ENCODE assay signal across 1 cellular context in genomic region chr4:39498724-39499014, GRCh38.
TF ChIP-seq lines count a peak whose summit lies in the region.

No MANE protein-coding gene starts in this region.

TF ChIP-seq in HepG2, 621 proteins besides CTCF, POLR2A, EP300 and RAD21:
- TF ChIP-seq SMAD3 (CRISPR knock-in tag; IDR thresholded peaks at IDR 0.05) (0 out of 2 replicates have a peak, but pooled peaks have one; percentile 3), PHF20 (CRISPR knock-in tag; IDR thresholded peaks at IDR 0.05) (no peak), NFYC (CRISPR knock-in tag; IDR thresholded peaks at IDR 0.05) (no peak), ISX (CRISPR knock-in tag; conservative IDR thresholded peaks at IDR 0.05) (no peak), RBM22 (optimal IDR thresholded peaks at IDR 0.05; ENCODE audit: low read length) (peak; percentile 2), TCF7 (IDR thresholded peaks at IDR 0.05; ENCODE audit: low read depth) (no peak), ZNF333 (CRISPR knock-in tag; IDR thresholded peaks at IDR 0.05; ENCODE audit: borderline replicate concordance) (no peak), RFXAP (CRISPR knock-in tag; IDR thresholded peaks at IDR 0.05; ENCODE audit: borderline replicate concordance) (no peak), ZNF792 (CRISPR knock-in tag; IDR thresholded peaks at IDR 0.05) (no peak), RFXANK (CRISPR knock-in tag; IDR thresholded peaks at IDR 0.05) (no peak), ZNF629 (CRISPR knock-in tag; conservative IDR thresholded peaks at IDR 0.05) (no peak), BHLHE40 (IDR thresholded peaks at IDR 0.05; ENCODE audit: low read length) (no peak), ZNF383 (CRISPR knock-in tag; IDR thresholded peaks at IDR 0.05; ENCODE audit: borderline replicate concordance) (no peak)
- TF ChIP-seq, protein P1, sequence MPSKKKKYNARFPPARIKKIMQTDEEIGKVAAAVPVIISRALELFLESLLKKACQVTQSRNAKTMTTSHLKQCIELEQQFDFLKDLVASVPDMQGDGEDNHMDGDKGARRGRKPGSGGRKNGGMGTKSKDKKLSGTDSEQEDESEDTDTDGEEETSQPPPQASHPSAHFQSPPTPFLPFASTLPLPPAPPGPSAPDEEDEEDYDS (CRISPR knock-in tag; IDR thresholded peaks at IDR 0.05): no peak
- TF ChIP-seq, protein P2, sequence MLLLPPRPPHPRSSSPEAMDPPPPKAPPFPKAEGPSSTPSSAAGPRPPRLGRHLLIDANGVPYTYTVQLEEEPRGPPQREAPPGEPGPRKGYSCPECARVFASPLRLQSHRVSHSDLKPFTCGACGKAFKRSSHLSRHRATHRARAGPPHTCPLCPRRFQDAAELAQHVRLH (CRISPR knock-in tag; IDR thresholded peaks at IDR 0.05; ENCODE audit: borderline replicate concordance, low read depth): no peak
